In the genomic region with DNA sequence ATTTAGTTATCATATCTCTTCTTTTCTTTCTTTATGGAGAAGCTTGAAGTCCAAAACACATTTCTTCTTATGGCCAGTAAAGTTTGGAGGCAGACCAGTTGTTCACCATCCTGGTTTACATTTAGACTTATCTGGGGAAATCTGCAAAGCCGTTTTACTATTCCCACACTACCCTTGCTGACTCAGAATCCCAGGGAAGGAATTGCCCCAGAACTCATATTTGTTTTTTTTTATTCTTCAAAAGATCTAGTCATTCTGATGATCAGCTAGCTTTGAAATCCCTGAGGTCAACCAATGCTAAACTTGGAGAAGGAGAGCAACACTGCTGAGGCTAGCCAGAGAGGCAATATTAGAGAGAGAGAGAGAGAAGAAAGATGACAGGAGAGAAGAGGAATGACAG, we compare ENCODE assay signal across 26 cellular contexts. TPM values are rescaled to one million over a fixed set of nuclear protein-coding genes. Genes with fewer than 3 reads are reported as not detected.
"Had no signal": no experiment of that assay in that cellular context is flagged by ENCODE, and none has a peak within 500 bp of the region (broad histone marks: within the 10 kb centered on the region; RNA-seq: fewer than 3 reads in every experiment).

No MANE protein-coding gene starts in this region.

- H3K9ac ChIP-seq: KMS-11 had no signal

- H3K27me3 ChIP-seq: MG63, SJSA1 had no signal

- H3K4me1 ChIP-seq: SJSA1 had no signal

- H3K9me3 ChIP-seq: MG63, SJSA1 had no signal

- H3K27ac Mint-ChIP-seq: IgD-negative memory B cell had no signal

- H3K4me1 Mint-ChIP-seq: IgD-negative memory B cell had no signal

- H3K27ac ChIP-seq: KMS-11, SJSA1, SK-N-MC had no signal

- H3K36me3 ChIP-seq: MG63, SJSA1 had no signal

- ATAC-seq: HepG2, K562 had no signal

- H3K27me3 Mint-ChIP-seq: IgD-negative memory B cell had no signal

- DNase-seq: Kasumi-1, MG63, NCI-H1092, NCI-H1105 treated with DMSO at 0.1 percent for 48 hours, NCI-H1417 treated with DMSO at 0.1 percent for 48 hours, NCI-H146, NCI-H1694 treated with DMSO at 0.1 percent for 48 hours, NCI-H1930, NCI-H2081, NCI-H2171, NCI-H226, NCI-H446, NCI-H510A, NCI-H524 treated with DMSO at 0.1 percent for 48 hours, NCI-H69, NCI-H774, Right ventricle myocardium superior, RPMI8226, SIG-M5 had no signal

- H3K36me3 Mint-ChIP-seq: IgD-negative memory B cell had no signal

- H3K4me3 Mint-ChIP-seq: IgD-negative memory B cell had no signal

- H3K4me3 ChIP-seq: K562, MG63, SJSA1, SK-N-MC had no signal

- H3K4me2 ChIP-seq: KMS-11 had no signal

RNA-seq across cellular contexts. Expression of gene LMO3, which starts 12.3 kb away (rescaled TPM):
- total RNA-seq: HepG2, HT1080, SJSA1 had no signal
- polyA plus RNA-seq: HepG2, IgD-negative memory B cell had no signal
